Comparison of ENCODE assay signal across 26 cellular contexts in genomic region chr4:109914356-109914755, GRCh38. TPM values are rescaled to one million over a fixed set of nuclear protein-coding genes. Genes with fewer than 3 reads are reported as not detected.
DNase-seq lines count a peak whose midpoint lies in the region; ATAC-seq and TF ChIP-seq lines count a peak whose summit lies in the region.
"Had no signal": no experiment of that assay in that cellular context is flagged by ENCODE, and none has a peak within 500 bp of the region (broad histone marks: within the 10 kb centered on the region; RNA-seq: fewer than 3 reads in every experiment).

No MANE protein-coding gene starts in this region.

- no TSS peak for BruUV-seq in MCF 10A (replicated peaks; lab: Mats Ljungman, UMichigan)

- H3K36me3 Mint-ChIP-seq in MCF 10A (ENCODE audit: insufficient read depth, unreplicated experiment) = no peaks in the 10 kb centered on the region
- no peaks in the 10 kb centered on the region for H3K36me3 Mint-ChIP-seq in brain
- H3K36me3 Mint-ChIP-seq: CD4-positive, alpha-beta memory T cell; natural killer cell treated with Interleukin-12 subunit alpha and Interleukin-12 subunit beta and Interleukin-15 and Interleukin-18, amount 100 ng/mL, for 72 hours had no signal

- 81% methylated on average over 2 of the region's 2 CpGs for WGBS in smooth muscle cell (ENCODE audit: low lambda C conversion rate)

- peak overlapping the region; percentile 72 for H3K4me2 ChIP-seq in smooth muscle cell

- peak overlapping the region in 2 of 3 donors; percentile 29 for H3K4me3 ChIP-seq in breast epithelium
- peak overlapping the region; percentile 10 for H3K4me3 ChIP-seq in lower lobe of right lung
- peak overlapping the region; percentile 27 for H3K4me3 ChIP-seq in smooth muscle cell
- no peak overlapping the region for H3K4me3 ChIP-seq in coronary artery
- H3K4me3 ChIP-seq: adrenal gland, Peyer's patch, sigmoid colon, tibial nerve had no signal

- H3F3A ChIP-seq in smooth muscle cell (ENCODE audit: low read depth) = no peaks in the 10 kb centered on the region

- no peaks in the 10 kb centered on the region for H4K20me1 ChIP-seq in smooth muscle cell (ENCODE audit: low read depth)

- no peaks in the 10 kb centered on the region for H3K27me3 Mint-ChIP-seq in MCF 10A (ENCODE audit: insufficient read depth, unreplicated experiment)
- H3K27me3 Mint-ChIP-seq in brain = peaks cover 4% of the 10 kb centered on the region

- no peak overlapping the region for H2AFZ ChIP-seq in smooth muscle cell (ENCODE audit: low read depth)

- H3K9me3 Mint-ChIP-seq in MCF 10A (ENCODE audit: unreplicated experiment) = no peaks in the 10 kb centered on the region
- no peaks in the 10 kb centered on the region for H3K9me3 Mint-ChIP-seq in brain
- H3K9me3 Mint-ChIP-seq: activated T-cell treated with anti-CD3 and anti-CD28 coated beads, Interleukin-2, amount 50 U/mL, for 24 hours; natural killer cell treated with Interleukin-12 subunit alpha and Interleukin-12 subunit beta and Interleukin-15 and Interleukin-18, amount 100 ng/mL, for 72 hours; T-helper 1 cell treated with Interleukin-12 subunit alpha and Interleukin-12 subunit beta and Interleukin-4 antibody, amounts not matched to agents 30 μg/mL and 1 μg/mL, for 36 hours had no signal

- CTCF ChIA-PET in MCF 10A (lab: Yijun Ruan, JAX) = no interaction called here

- no peaks in the 10 kb centered on the region for H3K27me3 ChIP-seq in breast epithelium
- H3K27me3 ChIP-seq in lower lobe of right lung (ENCODE audit: low read depth) = no peaks in the 10 kb centered on the region
- H3K27me3 ChIP-seq in smooth muscle cell (ENCODE audit: low read depth) = no peaks in the 10 kb centered on the region
- H3K27me3 ChIP-seq: adrenal gland, Peyer's patch, sigmoid colon, tibial nerve had no signal

- no peaks in the 10 kb centered on the region for H3K79me2 ChIP-seq in smooth muscle cell (ENCODE audit: low read depth)

- ATAC-seq in lower lobe of right lung (peak; percentile 29 to 64), GM19324 (IDR thresholded peaks at IDR 0.05; ENCODE audit: low FRiP score, unreplicated experiment) (no peak)
- ATAC-seq: natural killer cell treated with Interleukin-12 subunit alpha and Interleukin-12 subunit beta and Interleukin-15 and Interleukin-18, amount 100 ng/mL, for 72 hours had no signal

- H3K4me1 Mint-ChIP-seq in MCF 10A (ENCODE audit: insufficient read depth, unreplicated experiment) = peaks cover 6% of the 10 kb centered on the region
- H3K4me1 Mint-ChIP-seq in brain = peaks cover 44% of the 10 kb centered on the region
- H3K4me1 Mint-ChIP-seq: CD4-positive, alpha-beta memory T cell had no signal

- DNase-seq in breast epithelium (ENCODE audit: low spot score in 2 of 2) (no peak), MCF 10A (ENCODE audit: unreplicated experiment) (no peak), lower lobe of right lung (no peak), smooth muscle cell (lab: John Stamatoyannopoulos, UW; ENCODE audit: unreplicated experiment) (no peak), NCI-H510A (lab: John Stamatoyannopoulos, UW) (no peak), coronary artery (ENCODE audit: low spot score) (no peak)
- DNase-seq: activated CD4-positive, alpha-beta T cell treated with anti-CD3 and anti-CD28 coated beads for 4 hours; activated naive CD4-positive, alpha-beta T cell treated with Interleukin-2 at 50 U/mL for 16 hours; activated T-cell treated with anti-CD3 and anti-CD28 coated beads, Interleukin-2, amount 50 U/mL, for 24 hours; adrenal gland; CD4-positive, alpha-beta memory T cell; cortex of kidney; DMS153; KG1; NCI-H1436 treated with DMSO at 0.1 percent for 48 hours; NK-92 treated with Interleukin-12 subunit alpha and Interleukin-12 subunit beta, amount 100 ng/mL, for 24 hours; Peyer's patch; sigmoid colon had no signal

- H3K27ac ChIP-seq in breast epithelium (peak overlapping the region; percentile 14 to 77), lower lobe of right lung (no peak overlapping the region), smooth muscle cell (ENCODE audit: low read depth) (no peak overlapping the region), coronary artery (no peak overlapping the region)
- H3K27ac ChIP-seq: 22Rv1, adrenal gland, Peyer's patch, sigmoid colon, tibial nerve had no signal

- H3K4me1 ChIP-seq in breast epithelium = no peaks in the 10 kb centered on the region
- no peaks in the 10 kb centered on the region for H3K4me1 ChIP-seq in lower lobe of right lung
- peaks cover 21% of the 10 kb centered on the region for H3K4me1 ChIP-seq in smooth muscle cell (ENCODE audit: low read depth)

- intact Hi-C loops in breast epithelium (cut with DNase I; ENCODE audit: low total_unique reads) (no loop called here), MCF 10A (cut with micrococcal nuclease) (no loop called here), lower lobe of right lung (cut with DNase I) (no loop called here)

- no peaks in the 10 kb centered on the region for H3K36me3 ChIP-seq in breast epithelium
- no peaks in the 10 kb centered on the region for H3K36me3 ChIP-seq in lower lobe of right lung
- H3K36me3 ChIP-seq in smooth muscle cell (ENCODE audit: low read depth) = no peaks in the 10 kb centered on the region
- H3K36me3 ChIP-seq: adrenal gland, Peyer's patch, sigmoid colon, tibial nerve had no signal

- no peak for TF ChIP-seq CTCF in breast epithelium (IDR thresholded peaks at IDR 0.05)
- no peak for TF ChIP-seq CTCF in MCF 10A (IDR thresholded peaks at IDR 0.05; ENCODE audit: unreplicated experiment)
- no peak for TF ChIP-seq CTCF in brain (conservative IDR thresholded peaks at IDR 0.05)
- no peak for TF ChIP-seq CTCF in lower lobe of right lung (IDR thresholded peaks at IDR 0.05)
- TF ChIP-seq CTCF in smooth muscle cell (IDR thresholded peaks at IDR 0.05; ENCODE audit: borderline replicate concordance, insufficient read depth, poor library complexity, severe bottlenecking) = no peak
- TF ChIP-seq CTCF in coronary artery (IDR thresholded peaks at IDR 0.05) = no peak

- no peak overlapping the region for H3K27ac Mint-ChIP-seq in MCF 10A (ENCODE audit: low read depth, unreplicated experiment)
- peak overlapping the region in 4 of 5 experiments; percentile 24 to 73 (median 51) for H3K27ac Mint-ChIP-seq in brain
- H3K27ac Mint-ChIP-seq: activated T-cell treated with anti-CD3 and anti-CD28 coated beads, Interleukin-2, amount 50 U/mL, for 24 hours; CD4-positive, alpha-beta memory T cell; natural killer cell treated with Interleukin-12 subunit alpha and Interleukin-12 subunit beta and Interleukin-15 and Interleukin-18, amount 100 ng/mL, for 72 hours; T-helper 1 cell treated with Interleukin-12 subunit alpha and Interleukin-12 subunit beta and Interleukin-4 antibody, amounts not matched to agents 30 μg/mL and 1 μg/mL, for 36 hours had no signal

- H3K4me3 Mint-ChIP-seq in MCF 10A (ENCODE audit: unreplicated experiment) = no peak overlapping the region
- H3K4me3 Mint-ChIP-seq in brain = peak overlapping the region; percentile 12 to 86 (median 70)
- H3K4me3 Mint-ChIP-seq: activated T-cell treated with anti-CD3 and anti-CD28 coated beads, Interleukin-2, amount 50 U/mL, for 24 hours; CD4-positive, alpha-beta memory T cell; natural killer cell treated with Interleukin-12 subunit alpha and Interleukin-12 subunit beta and Interleukin-15 and Interleukin-18, amount 100 ng/mL, for 72 hours; T-helper 1 cell treated with Interleukin-12 subunit alpha and Interleukin-12 subunit beta and Interleukin-4 antibody, amounts not matched to agents 30 μg/mL and 1 μg/mL, for 36 hours had no signal

- H3K9me3 ChIP-seq in breast epithelium (no peaks in the 10 kb centered on the region), lower lobe of right lung (no peaks in the 10 kb centered on the region), smooth muscle cell (replicated peaks; ENCODE audit: low read depth) (no peaks in the 10 kb centered on the region)
- H3K9me3 ChIP-seq: adrenal gland, Peyer's patch, sigmoid colon, tibial nerve had no signal

- POLR2A ChIA-PET in MCF 10A (lab: Yijun Ruan, JAX) = no interaction called here

- no peak for TF ChIP-seq POLR2A in breast epithelium (IDR thresholded peaks at IDR 0.05)

- H3K9ac ChIP-seq in smooth muscle cell (ENCODE audit: low read depth) = no peak overlapping the region

RNA-seq across cellular contexts. Expression of gene EGF, which starts 1.7 kb away (rescaled TPM):
- total RNA-seq in breast epithelium (10 to 100 TPM in 2 of 3 donors, not detected in 1; 12.5 to 15.5 TPM), MCF 10A (2022) (0.12 TPM in 1 of 2 replicates, not detected in the other), lower lobe of right lung (3.5 TPM), smooth muscle cell (9.5 and 15.2 TPM in 2 replicates)
- polyA plus RNA-seq in brain (ENCODE audit: insufficient read depth, low read depth, low replicate concordance) (0.07 TPM), smooth muscle cell (0.72 and 2.0 TPM in 2 replicates)
- total RNA-seq: activated CD8-positive, alpha-beta memory T cell treated with anti-CD3 and anti-CD28 coated beads for 36 hours; CD4-positive, alpha-beta memory T cell; mesenteric fat pad; natural killer cell treated with Interleukin-12 subunit alpha and Interleukin-12 subunit beta and Interleukin-15 and Interleukin-18, amount 100 ng/mL, for 72 hours had no signal
- polyA plus RNA-seq: CD4-positive, alpha-beta memory T cell had no signal

Comparison
In these comparisons a context has a peak if more than half of its experiments do, and no peak if none do; other contexts are left out.
1. H3K27ac ChIP-seq: peak in breast epithelium (2 of 2); none in lower lobe of right lung (single experiment), smooth muscle cell (single experiment) and coronary artery (0 of 2).